28 cellular contexts compared by ENCODE assay signal in genomic region chr2:28780496-28780895, GRCh38. TPM values are rescaled to one million over a fixed set of nuclear protein-coding genes. Genes with fewer than 3 reads are reported as not detected.
DNase-seq lines count a peak whose midpoint lies in the region; ATAC-seq and TF ChIP-seq lines count a peak whose summit lies in the region.
"Had no signal": no experiment of that assay in that cellular context is flagged by ENCODE, and none has a peak within 500 bp of the region (broad histone marks: within the 10 kb centered on the region; RNA-seq: fewer than 3 reads in every experiment).

No MANE protein-coding gene starts in this region.

- H3K4me3 Mint-ChIP-seq in activated naive CD4-positive, alpha-beta T cell treated with anti-CD3 and anti-CD28 coated beads, Interleukin-2, amount 10 ng/mL, durations not matched to agents 7 days and 5 days: no peak overlapping the region
- H3K4me3 Mint-ChIP-seq: CD8-positive, alpha-beta T cell; nephron; T-helper 2 cell treated with Interferon-gamma antibody and Interleukin-4, amounts not matched to agents 5 μg/mL and 100 μg/mL, for 36 hours had no signal

- H3K27me3 Mint-ChIP-seq in activated naive CD4-positive, alpha-beta T cell treated with anti-CD3 and anti-CD28 coated beads, Interleukin-2, amount 10 ng/mL, durations not matched to agents 7 days and 5 days: no peaks in the 10 kb centered on the region

- H3K36me3 ChIP-seq in adrenal gland (replicated peaks in 1 of 2): peaks cover 0 to 81% of the 10 kb centered on the region in 2 donors
- H3K36me3 ChIP-seq in psoas muscle (ENCODE audit: insufficient read depth in 1 of 2, low read depth in 1 of 2): peaks cover 1 to 90% of the 10 kb centered on the region in 2 donors
- H3K36me3 ChIP-seq: ovary had no signal

- no peaks in the 10 kb centered on the region for H3K27me3 ChIP-seq in adrenal gland
- H3K27me3 ChIP-seq in psoas muscle (ENCODE audit: insufficient read depth in 3 of 3, low read length in 2 of 3): no peaks in the 10 kb centered on the region
- H3K27me3 ChIP-seq: brain microvascular endothelial cell, colonic mucosa, ovary, right atrium auricular region, transverse colon had no signal

- 81 to 90% (median 87%) methylated on average over 2 of the region's 2 CpGs for WGBS in adrenal gland, 4 donors
- WGBS in psoas muscle, 3 donors: 88 to 94% (median 89%) methylated on average over 2 of the region's 2 CpGs

- peak; percentile 1 for DNase-seq in NCI-H2029 (lab: John Stamatoyannopoulos, UW)
- no peak for DNase-seq in NCI-H2029 treated with DMSO at 0.1 percent for 48 hours (lab: John Stamatoyannopoulos, UW)
- no peak for DNase-seq in activated naive CD4-positive, alpha-beta T cell treated with anti-CD3 and anti-CD28 coated beads, Interleukin-2, amount 50 U/mL, for 72 hours (ENCODE audit: low spot score in 2 of 2)
- DNase-seq in activated naive CD4-positive, alpha-beta T cell treated with anti-CD3 and anti-CD28 coated beads, Interleukin-2, amount 10 ng/mL, durations not matched to agents 7 days and 5 days: no peak
- DNase-seq in adrenal gland: no peak
- DNase-seq in psoas muscle: no peak
- no peak for DNase-seq in retina
- DNase-seq: brain microvascular endothelial cell; CD8-positive, alpha-beta T cell; colonic mucosa; effector CD8-positive, alpha-beta T cell; erythroblast; foreskin fibroblast; GDM1; Kasumi-1; lower lobe of right lung; NCI-H2081 treated with DMSO at 0.1 percent for 48 hours; NCI-H524; ovary; Right ventricle myocardium superior; stimulated activated CD4-positive, alpha-beta T cell treated with anti-CD3 and anti-CD28 coated beads, Interleukin-2, amount 100 ng/mL, for 24 hours; transverse colon had no signal

- no peak overlapping the region for H3K4me3 ChIP-seq in adrenal gland
- no peak overlapping the region for H3K4me3 ChIP-seq in psoas muscle
- H3K4me3 ChIP-seq: colonic mucosa, lower lobe of right lung, ovary, right atrium auricular region, transverse colon had no signal

- no peak for ATAC-seq in activated naive CD4-positive, alpha-beta T cell treated with anti-CD3 and anti-CD28 coated beads, Interleukin-2, amount 50 U/mL, for 72 hours
- ATAC-seq in psoas muscle (no peak), GM18868 (IDR thresholded peaks at IDR 0.05; ENCODE audit: unreplicated experiment) (no peak)
- ATAC-seq: CD8-positive, alpha-beta T cell; HepG2; lower lobe of right lung had no signal

- H3K4me1 ChIP-seq in adrenal gland (replicated peaks in 1 of 2) (peaks cover 0 to 11% of the 10 kb centered on the region in 2 donors), psoas muscle (peaks cover 42% of the 10 kb centered on the region)
- H3K4me1 ChIP-seq: colonic mucosa had no signal

- H3K4me1 Mint-ChIP-seq in activated naive CD4-positive, alpha-beta T cell treated with anti-CD3 and anti-CD28 coated beads, Interleukin-2, amount 10 ng/mL, durations not matched to agents 7 days and 5 days: peaks cover 14% of the 10 kb centered on the region

- peak overlapping the region; percentile 56 to 82 for H3K27ac Mint-ChIP-seq in activated naive CD4-positive, alpha-beta T cell treated with anti-CD3 and anti-CD28 coated beads, Interleukin-2, amount 50 U/mL, for 72 hours
- no peak overlapping the region for H3K27ac Mint-ChIP-seq in activated naive CD4-positive, alpha-beta T cell treated with anti-CD3 and anti-CD28 coated beads, Interleukin-2, amount 10 ng/mL, durations not matched to agents 7 days and 5 days
- H3K27ac Mint-ChIP-seq: activated T-helper 2 cell treated with anti-CD3 and anti-CD28 coated beads, Interferon-gamma antibody, Interleukin-2, Interleukin-4, amounts not matched to agents 10 μg/mL and 5 μg/mL and 100 μg/mL, durations not matched to agents 14 hours and 24 hours and 36 hours; nephron; T-helper 2 cell treated with Interferon-gamma antibody and Interleukin-4, amounts not matched to agents 5 μg/mL and 100 μg/mL, for 36 hours had no signal

- no peaks in the 10 kb centered on the region for H3K9me3 Mint-ChIP-seq in activated naive CD4-positive, alpha-beta T cell treated with anti-CD3 and anti-CD28 coated beads, Interleukin-2, amount 50 U/mL, for 72 hours
- H3K9me3 Mint-ChIP-seq in activated naive CD4-positive, alpha-beta T cell treated with anti-CD3 and anti-CD28 coated beads, Interleukin-2, amount 10 ng/mL, durations not matched to agents 7 days and 5 days: no peaks in the 10 kb centered on the region
- H3K9me3 Mint-ChIP-seq: activated T-helper 2 cell treated with anti-CD3 and anti-CD28 coated beads, Interferon-gamma antibody, Interleukin-2, Interleukin-4, amounts not matched to agents 10 μg/mL and 5 μg/mL and 100 μg/mL, durations not matched to agents 14 hours and 24 hours and 36 hours; CD8-positive, alpha-beta T cell; nephron; T-helper 2 cell treated with Interferon-gamma antibody and Interleukin-4, amounts not matched to agents 5 μg/mL and 100 μg/mL, for 36 hours had no signal

- intact Hi-C loops in adrenal gland (cut with DNase I) (no loop called here), psoas muscle (cut with DNase I) (no loop called here)

- H3K9me3 ChIP-seq in adrenal gland (replicated peaks in 1 of 3) (no peaks in the 10 kb centered on the region), psoas muscle (no peaks in the 10 kb centered on the region)
- H3K9me3 ChIP-seq: colonic mucosa, lower lobe of right lung, ovary, right atrium auricular region, transverse colon had no signal

- TF ChIP-seq CTCF in adrenal gland (IDR thresholded peaks at IDR 0.05) (no peak), psoas muscle (IDR thresholded peaks at IDR 0.05) (no peak)

- H3K27ac ChIP-seq in adrenal gland (peak overlapping the region in 3 of 5 donors; percentile 7 to 34 (median 10)), psoas muscle (peak overlapping the region; percentile 85)
- H3K27ac ChIP-seq: brain microvascular endothelial cell, colonic mucosa, lower lobe of right lung, ovary, right atrium auricular region, transverse colon had no signal

- no peak for TF ChIP-seq POLR2A in adrenal gland (IDR thresholded peaks at IDR 0.05)

- CTCF ChIA-PET in activated naive CD4-positive, alpha-beta T cell treated with anti-CD3 and anti-CD28 coated beads, Interleukin-2, amount 10 ng/mL, durations not matched to agents 7 days and 5 days (lab: Charles Lee): interaction anchor here (1.6 kb wide), 1 partner anchor 186 kb away, joined by 4 read pairs; no protein-coding TSS in a partner anchor

- H3K36me3 Mint-ChIP-seq in activated naive CD4-positive, alpha-beta T cell treated with anti-CD3 and anti-CD28 coated beads, Interleukin-2, amount 50 U/mL, for 72 hours: peaks cover 0 to 11% of the 10 kb centered on the region in 2 donors
- H3K36me3 Mint-ChIP-seq in activated naive CD4-positive, alpha-beta T cell treated with anti-CD3 and anti-CD28 coated beads, Interleukin-2, amount 10 ng/mL, durations not matched to agents 7 days and 5 days: peaks cover 45% of the 10 kb centered on the region

RNA-seq across cellular contexts. Expression of gene PPP1CB, which starts 28.9 kb away (rescaled TPM):
- total RNA-seq in activated naive CD4-positive, alpha-beta T cell treated with anti-CD3 and anti-CD28 coated beads, Interleukin-2, amount 50 U/mL, for 72 hours: 100 to 1,000 TPM; 185 to 201 TPM
- total RNA-seq in adrenal gland (100 to 1,000 TPM in 7 of 8 donors, 10 to 100 TPM in 1; 89.4 to 272 (median 225) TPM), psoas muscle (100 to 1,000 TPM; 448 to 628 (median 556) TPM)
- polyA plus RNA-seq in adrenal gland (100 to 1,000 TPM in 1 of 3 donors, 10 to 100 TPM in 2; 46.7 to 174 (median 56.1) TPM), psoas muscle (100 to 1,000 TPM; 191 to 373 (median 226) TPM)

RNA-seq across cellular contexts. Expression of gene SPDYA, which starts 30.1 kb away (rescaled TPM):
- 1 to 10 TPM; 1.8 to 2.0 TPM for total RNA-seq in activated naive CD4-positive, alpha-beta T cell treated with anti-CD3 and anti-CD28 coated beads, Interleukin-2, amount 50 U/mL, for 72 hours
- total RNA-seq in adrenal gland (under 1 TPM in 6 of 8 donors, not detected in 2; 0.26 to 0.76 (median 0.30) TPM), psoas muscle (under 1 TPM; 0.17 to 0.61 (median 0.31) TPM)
- polyA plus RNA-seq in adrenal gland (1 to 10 TPM in 1 of 3 donors, under 1 TPM in 2; 0.13 to 1.9 (median 0.24) TPM), psoas muscle (under 1 TPM in 2 of 3 donors, not detected in 1; 0.07 to 0.31 TPM)
